ENCODE assay signal across 18 cellular contexts in genomic region chr15:96701876-96702275, GRCh38.
"Had no signal": no experiment of that assay in that cellular context is flagged by ENCODE, and none has a peak within 500 bp of the region (broad histone marks: within the 10 kb centered on the region; RNA-seq: fewer than 3 reads in every experiment).

No MANE protein-coding gene starts in this region.

- H3K4me1 Mint-ChIP-seq: naive thymus-derived CD4-positive, alpha-beta T cell had no signal

- H3K4me3 Mint-ChIP-seq: naive thymus-derived CD4-positive, alpha-beta T cell had no signal

- H3K36me3 ChIP-seq: gastrocnemius medialis, heart right ventricle, ovary had no signal

- DNase-seq: cortex of kidney; dorsolateral prefrontal cortex; effector CD8-positive, alpha-beta T cell; gastrocnemius medialis; heart right ventricle; kidney; left colon; left ventricle myocardium superior; naive thymus-derived CD4-positive, alpha-beta T cell; nucleus accumbens; right cardiac atrium; stimulated activated CD4-positive, alpha-beta T cell treated with anti-CD3 and anti-CD28 coated beads, Interleukin-2, amount 100 ng/mL, for 48 hours; stimulated activated naive CD4-positive, alpha-beta T cell treated with Interleukin-2 at 50 U/mL for 16 hours; trophoblast cell had no signal

- ATAC-seq: esophagus mucosa; gastrocnemius medialis; heart right ventricle; left colon; left ventricle myocardium superior; naive thymus-derived CD4-positive, alpha-beta T cell; right cardiac atrium had no signal

- H3K4me3 ChIP-seq: dorsolateral prefrontal cortex, gastrocnemius medialis, heart right ventricle, lung, ovary, smooth muscle cell had no signal

- H3K27me3 ChIP-seq: gastrocnemius medialis, ovary had no signal

- H3K9me3 ChIP-seq: gastrocnemius medialis, heart right ventricle, ovary had no signal

- H3K4me1 ChIP-seq: gastrocnemius medialis, heart right ventricle had no signal

- H3K36me3 Mint-ChIP-seq: naive thymus-derived CD4-positive, alpha-beta T cell had no signal

- H3K27ac ChIP-seq: dorsolateral prefrontal cortex, gastrocnemius medialis, heart right ventricle, ovary had no signal

- H3K27ac Mint-ChIP-seq: naive thymus-derived CD4-positive, alpha-beta T cell had no signal
